ENCODE assay signal across 12 cellular contexts in the genomic region with DNA sequence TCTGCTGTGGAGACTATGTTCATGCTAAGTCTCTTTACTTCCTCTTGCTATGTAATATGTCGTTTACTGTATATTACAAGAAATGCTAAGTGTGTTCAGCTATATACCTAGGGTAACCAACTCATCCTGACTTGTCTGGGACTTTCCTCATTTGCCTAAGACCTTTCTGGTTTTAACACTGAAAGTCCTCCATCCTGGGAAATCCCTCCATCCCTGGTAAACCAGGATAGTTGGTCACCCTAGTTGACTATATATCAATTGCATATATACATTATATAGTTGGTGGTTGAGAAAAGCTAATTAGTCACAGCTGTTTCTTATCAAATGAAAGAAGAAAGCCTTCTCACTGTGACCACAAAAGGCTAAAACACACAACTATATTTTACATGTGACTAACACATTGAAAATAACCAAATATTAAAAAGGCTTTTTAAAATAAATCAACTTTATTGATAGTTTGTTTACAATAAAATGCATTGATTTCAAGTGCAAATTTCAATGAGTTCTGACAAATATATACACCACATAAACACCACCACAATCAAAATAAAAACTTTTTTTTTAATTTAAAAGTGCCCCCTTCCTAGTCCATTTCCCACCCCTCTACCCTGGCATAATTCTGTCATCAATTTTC.
DNase-seq lines count a peak whose midpoint lies in the region; ATAC-seq and TF ChIP-seq lines count a peak whose summit lies in the region.
"Had no signal": no experiment of that assay in that cellular context is flagged by ENCODE, and none has a peak within 500 bp of the region (broad histone marks: within the 10 kb centered on the region; RNA-seq: fewer than 3 reads in every experiment).

No MANE protein-coding gene starts in this region.

- no peak for DNase-seq in activated CD4-positive, alpha-beta T cell treated with anti-CD3 and anti-CD28 coated beads, Interleukin-2, amount 10 ng/mL, durations not matched to agents 24 days and 14 days
- no peak for DNase-seq in activated CD4-positive, alpha-beta T cell treated with anti-CD3 and anti-CD28 coated beads for 4 hours
- peak; percentile 71 for DNase-seq in OCI-M1 (lab: John Stamatoyannopoulos, UW)
- DNase-seq in osteoblast (ENCODE audit: insufficient read length, low spot score, missing footprints), result no peak
- no peak for DNase-seq in adrenal gland
- DNase-seq in activated effector memory CD4-positive, alpha-beta T cell treated with anti-CD3 and anti-CD28 coated beads, Interleukin-2, amount 50 U/mL, for 16 hours, result no peak
- no peak for DNase-seq in stimulated activated naive CD4-positive, alpha-beta T cell (lab: John Stamatoyannopoulos, UW)
- DNase-seq: ACHN, right lobe of liver had no signal

- H3K4me2 ChIP-seq in osteoblast (ENCODE audit: insufficient read depth, low read length), result peak overlapping the region; percentile 55

- no peak overlapping the region for H2AFZ ChIP-seq in osteoblast (ENCODE audit: low read length)

- peaks cover 37% of the 10 kb centered on the region for H3K4me1 Mint-ChIP-seq in activated CD4-positive, alpha-beta T cell treated with anti-CD3 and anti-CD28 coated beads, Interleukin-2, amount 10 ng/mL, durations not matched to agents 24 days and 14 days

- H3K4me3 Mint-ChIP-seq in activated CD4-positive, alpha-beta T cell treated with anti-CD3 and anti-CD28 coated beads, Interleukin-2, amount 10 ng/mL, durations not matched to agents 24 days and 14 days, result no peak overlapping the region

- H3K36me3 Mint-ChIP-seq in activated CD4-positive, alpha-beta T cell treated with anti-CD3 and anti-CD28 coated beads, Interleukin-2, amount 10 ng/mL, durations not matched to agents 24 days and 14 days (ENCODE audit: low read depth), result peaks cover 11% of the 10 kb centered on the region

- WGBS in adrenal gland, 4 donors, result 52 to 72% (median 57%) methylated on average over 1 of the region's 1 CpG

- peaks cover 2% of the 10 kb centered on the region for H3K27me3 Mint-ChIP-seq in activated CD4-positive, alpha-beta T cell treated with anti-CD3 and anti-CD28 coated beads, Interleukin-2, amount 10 ng/mL, durations not matched to agents 24 days and 14 days

- H3K27me3 ChIP-seq in osteoblast (ENCODE audit: insufficient read depth, low read length) (no peaks in the 10 kb centered on the region), adrenal gland (no peaks in the 10 kb centered on the region)
- H3K27me3 ChIP-seq: right lobe of liver had no signal

- peak overlapping the region; percentile 83 for H3K27ac Mint-ChIP-seq in activated CD4-positive, alpha-beta T cell treated with anti-CD3 and anti-CD28 coated beads, Interleukin-2, amount 10 ng/mL, durations not matched to agents 24 days and 14 days

- H3K4me1 ChIP-seq in osteoblast (ENCODE audit: insufficient read depth, low read length) (peaks cover 65% of the 10 kb centered on the region), adrenal gland (replicated peaks in 1 of 2) (no peaks in the 10 kb centered on the region)
- H3K4me1 ChIP-seq: right lobe of liver had no signal

- peaks cover 30% of the 10 kb centered on the region for H3K9me3 Mint-ChIP-seq in activated CD4-positive, alpha-beta T cell treated with anti-CD3 and anti-CD28 coated beads, Interleukin-2, amount 10 ng/mL, durations not matched to agents 24 days and 14 days

- intact Hi-C loops in activated CD4-positive, alpha-beta T cell treated with anti-CD3 and anti-CD28 coated beads, Interleukin-2, amount 10 ng/mL, durations not matched to agents 24 days and 14 days (cut with micrococcal nuclease), result loop anchor here (1.0 to 10.0 kb wide), 2 partner anchors 11 to 236 kb away; no protein-coding TSS in a partner anchor
- intact Hi-C loops in adrenal gland (cut with DNase I), result no loop called here

- no peaks in the 10 kb centered on the region for H3K36me3 ChIP-seq in osteoblast (ENCODE audit: insufficient read depth, low read length)
- H3K36me3 ChIP-seq in adrenal gland (replicated peaks in 1 of 2), result no peaks in the 10 kb centered on the region
- H3K36me3 ChIP-seq: right lobe of liver had no signal

- H3K4me3 ChIP-seq in osteoblast (ENCODE audit: insufficient read depth, low read length), result no peak overlapping the region
- no peak overlapping the region for H3K4me3 ChIP-seq in adrenal gland
- H3K4me3 ChIP-seq: right lobe of liver, SK-N-MC had no signal

- H3K9me3 ChIP-seq in osteoblast (ENCODE audit: low read depth, low read length) (no peaks in the 10 kb centered on the region), adrenal gland (replicated peaks in 1 of 3) (no peaks in the 10 kb centered on the region)
- H3K9me3 ChIP-seq: right lobe of liver had no signal

- no peak for TF ChIP-seq POLR2A in adrenal gland (IDR thresholded peaks at IDR 0.05)

- no peak for TF ChIP-seq CTCF in osteoblast (IDR thresholded peaks at IDR 0.05; ENCODE audit: extremely low read depth, low read depth, low read length)
- no peak for TF ChIP-seq CTCF in adrenal gland (IDR thresholded peaks at IDR 0.05)

- ATAC-seq in HG02588 (IDR thresholded peaks at IDR 0.05; ENCODE audit: unreplicated experiment), result peak; percentile 72
- ATAC-seq: left lobe of liver had no signal

- no peaks in the 10 kb centered on the region for H4K20me1 ChIP-seq in osteoblast (ENCODE audit: insufficient read depth, low read length)

- peak overlapping the region; percentile 92 for H3K27ac ChIP-seq in osteoblast (ENCODE audit: low read depth, low read length)
- H3K27ac ChIP-seq in adrenal gland, result no peak overlapping the region

- H3K79me2 ChIP-seq in osteoblast (ENCODE audit: insufficient read depth, low read length), result no peaks in the 10 kb centered on the region
